33 cellular contexts compared by ENCODE assay signal in the genomic region with DNA sequence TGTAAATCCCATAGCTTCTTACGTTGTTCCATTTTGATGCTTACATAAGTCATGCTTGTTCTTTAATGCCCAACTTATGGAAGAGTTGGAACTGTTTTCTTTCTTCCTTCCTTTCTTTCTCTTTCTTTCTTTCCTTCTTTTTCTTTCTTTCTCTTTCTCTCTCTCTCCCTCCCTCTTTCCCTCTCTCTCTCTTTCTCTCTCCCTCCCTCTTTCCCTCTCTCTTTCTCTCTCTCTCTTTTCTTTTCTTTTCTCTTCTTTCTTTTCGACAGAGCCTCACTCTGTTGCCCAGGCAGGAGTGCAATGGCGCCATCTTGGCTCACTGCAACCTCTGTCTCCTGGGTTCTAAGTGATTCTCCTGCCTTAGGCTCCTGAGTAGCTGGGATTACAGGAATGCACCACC. TPM values are rescaled to one million over a fixed set of nuclear protein-coding genes. Genes with fewer than 3 reads are reported as not detected.
"Had no signal": no experiment of that assay in that cellular context is flagged by ENCODE, and none has a peak within 500 bp of the region (broad histone marks: within the 10 kb centered on the region; RNA-seq: fewer than 3 reads in every experiment).

No MANE protein-coding gene starts in this region.

- DNase-seq: hypothalamus; immature natural killer cell; left ventricle myocardium inferior; mesendoderm; midbrain; mucosa of descending colon; naive thymus-derived CD4-positive, alpha-beta T cell; ovary; right lobe of liver; stimulated activated CD4-positive, alpha-beta T cell treated with anti-CD3 and anti-CD28 coated beads, Interleukin-1b, Interleukin-23, amount 100 ng/mL, for 48 hours; stimulated activated CD4-positive, alpha-beta T cell treated with anti-CD3 and anti-CD28 coated beads, Interleukin-2, amount 100 ng/mL, for 48 hours; stimulated activated CD4-positive, alpha-beta T cell treated with anti-CD3 and anti-CD28 coated beads, Interleukin-4, amount 100 ng/mL, for 4 hours; stimulated activated CD8-positive, alpha-beta memory T cell treated with anti-CD3 and anti-CD28 coated beads, Interleukin-4, amount 100 ng/mL, for 48 hours; stimulated activated naive B cell treated with anti-CD40 and anti-IgM and Interleukin-4, amounts not matched to agents 10 μg/mL and 1 μg/mL and 100 μg/mL, for 72 hours; stimulated activated naive CD8-positive, alpha-beta T cell treated with anti-CD3 and anti-CD28 coated beads, Interleukin-15, Interleukin-2, amounts not matched to agents 100 U/mL and 50 U/mL, for 24 hours; stomach; testis; thyroid gland; transverse colon; upper lobe of left lung had no signal

- H3K36me3 Mint-ChIP-seq: immature natural killer cell; naive thymus-derived CD4-positive, alpha-beta T cell; natural killer cell treated with Interleukin-12 subunit alpha and Interleukin-12 subunit beta and Interleukin-15 and Interleukin-18, amount 100 ng/mL, for 72 hours; stimulated activated naive B cell treated with anti-CD40 and anti-IgM and Interleukin-4, amounts not matched to agents 10 μg/mL and 1 μg/mL and 100 μg/mL, for 72 hours had no signal

- H3K4me3 Mint-ChIP-seq: immature natural killer cell; naive thymus-derived CD4-positive, alpha-beta T cell; natural killer cell treated with Interleukin-12 subunit alpha and Interleukin-12 subunit beta and Interleukin-15 and Interleukin-18, amount 100 ng/mL, for 72 hours; stimulated activated naive B cell treated with anti-CD40 and anti-IgM and Interleukin-4, amounts not matched to agents 10 μg/mL and 1 μg/mL and 100 μg/mL, for 72 hours had no signal

- ATAC-seq: mucosa of descending colon; naive thymus-derived CD4-positive, alpha-beta T cell; natural killer cell treated with Interleukin-12 subunit alpha and Interleukin-12 subunit beta and Interleukin-15 and Interleukin-18, amount 100 ng/mL, for 72 hours; right lobe of liver; stimulated activated naive B cell treated with anti-CD40 and anti-IgM and Interleukin-4, amounts not matched to agents 10 μg/mL and 1 μg/mL and 100 μg/mL, for 72 hours; stimulated activated naive CD8-positive, alpha-beta T cell treated with anti-CD3 and anti-CD28 coated beads, Interleukin-15, Interleukin-2, amounts not matched to agents 100 U/mL and 50 U/mL, for 24 hours had no signal

- FAIRE-seq: islet of Langerhans had no signal

- H3K36me3 ChIP-seq: left ventricle myocardium inferior, ovary, right atrium auricular region, right lobe of liver, stomach, thyroid gland, transverse colon, upper lobe of left lung, vagina had no signal

- H3K4me1 ChIP-seq: right lobe of liver, testis had no signal

- H3K27me3 ChIP-seq: ovary, right atrium auricular region, right lobe of liver, testis, thyroid gland, upper lobe of left lung, vagina had no signal

- H3K9me3 ChIP-seq: left ventricle myocardium inferior, mucosa of descending colon, ovary, right atrium auricular region, right lobe of liver, stomach, testis, thyroid gland, transverse colon, upper lobe of left lung, vagina had no signal

- H3K4me3 ChIP-seq: left ventricle myocardium inferior, lung, mucosa of descending colon, ovary, right atrium auricular region, right lobe of liver, smooth muscle cell, stomach, testis, thyroid gland, transverse colon, upper lobe of left lung, vagina had no signal

- H3K9me3 Mint-ChIP-seq: immature natural killer cell; natural killer cell treated with Interleukin-12 subunit alpha and Interleukin-12 subunit beta and Interleukin-15 and Interleukin-18, amount 100 ng/mL, for 72 hours; stimulated activated naive B cell treated with anti-CD40 and anti-IgM and Interleukin-4, amounts not matched to agents 10 μg/mL and 1 μg/mL and 100 μg/mL, for 72 hours had no signal

- H3K27ac Mint-ChIP-seq: immature natural killer cell; naive thymus-derived CD4-positive, alpha-beta T cell; natural killer cell treated with Interleukin-12 subunit alpha and Interleukin-12 subunit beta and Interleukin-15 and Interleukin-18, amount 100 ng/mL, for 72 hours; progenitor cell of endocrine pancreas; stimulated activated naive B cell treated with anti-CD40 and anti-IgM and Interleukin-4, amounts not matched to agents 10 μg/mL and 1 μg/mL and 100 μg/mL, for 72 hours had no signal

- H3K4me2 ChIP-seq: smooth muscle cell had no signal

- H3K27ac ChIP-seq: left ventricle myocardium inferior, ovary, right atrium auricular region, right lobe of liver, stomach, testis, thyroid gland, transverse colon, upper lobe of left lung, vagina had no signal

RNA-seq across cellular contexts. Expression of a gene that starts 18.9 kb away (rescaled TPM):
- polyA plus RNA-seq: naive thymus-derived CD4-positive, alpha-beta T cell had no signal

RNA-seq across cellular contexts. Expression of a gene that starts 27.7 kb away (rescaled TPM):
- total RNA-seq: kidney epithelial cell, left ventricle myocardium inferior, lower leg skin, mucosa of descending colon, myocyte, pulmonary artery endothelial cell, renal cortical epithelial cell, right atrium auricular region, right lobe of liver, smooth muscle cell, stomach, thyroid gland, transverse colon, vagina had no signal
- polyA plus RNA-seq: naive thymus-derived CD4-positive, alpha-beta T cell; neural cell; ovary; smooth muscle cell had no signal

RNA-seq across cellular contexts. Expression of a gene that starts 58.8 kb away (rescaled TPM):
- total RNA-seq: natural killer cell treated with Interleukin-12 subunit alpha and Interleukin-12 subunit beta and Interleukin-15 and Interleukin-18, amount 100 ng/mL, for 72 hours; pulmonary artery endothelial cell; vagina had no signal
- polyA plus RNA-seq: immature natural killer cell, neural cell had no signal
